In genomic region chr7:34720289-34720688, GRCh38 we compare ENCODE assay signal across 22 cellular contexts.
"Had no signal": no experiment of that assay in that cellular context is flagged by ENCODE, and none has a peak within 500 bp of the region (broad histone marks: within the 10 kb centered on the region; RNA-seq: fewer than 3 reads in every experiment).

No MANE protein-coding gene starts in this region.

- H3K4me1 Mint-ChIP-seq: mesothelial cell of epicardium had no signal

- H3K4me3 Mint-ChIP-seq: mesothelial cell of epicardium; naive thymus-derived CD8-positive, alpha-beta T cell had no signal

- H3K36me3 ChIP-seq: esophagus squamous epithelium, gastrocnemius medialis, heart right ventricle, left lung, lower lobe of right lung had no signal

- H3K4me1 ChIP-seq: gastrocnemius medialis, left lung, lower lobe of right lung had no signal

- H3K27me3 ChIP-seq: esophagus squamous epithelium, gastrocnemius medialis, heart right ventricle, left lung had no signal

- H3K27me3 Mint-ChIP-seq: naive B cell had no signal

- H3K9me3 Mint-ChIP-seq: mesothelial cell of epicardium had no signal

- DNase-seq: dermis blood vessel endothelial cell; dorsolateral prefrontal cortex; effector CD4-positive, alpha-beta T cell; effector memory CD4-positive, alpha-beta T cell; esophagus squamous epithelium; foreskin fibroblast; foreskin melanocyte; gastrocnemius medialis; glutamatergic neuron; head of caudate nucleus; heart right ventricle; hippocampal formation; left cardiac atrium; left lung; left ventricle myocardium superior; lower lobe of right lung; mesenchymal stem cell; mucosa of descending colon; naive B cell; naive thymus-derived CD8-positive, alpha-beta T cell had no signal

- H3K9me3 ChIP-seq: esophagus squamous epithelium, gastrocnemius medialis, heart right ventricle, left lung, lower lobe of right lung, mucosa of descending colon had no signal

- H3K36me3 Mint-ChIP-seq: mesothelial cell of epicardium; naive B cell; naive thymus-derived CD8-positive, alpha-beta T cell had no signal

- ATAC-seq: gastrocnemius medialis; heart right ventricle; left cardiac atrium; left lung; left ventricle myocardium superior; lower lobe of right lung; mucosa of descending colon; naive thymus-derived CD8-positive, alpha-beta T cell had no signal

- H3K27ac ChIP-seq: coronary artery, dorsolateral prefrontal cortex, esophagus squamous epithelium, gastrocnemius medialis, heart right ventricle, left lung, lower lobe of right lung had no signal

- H3K27ac Mint-ChIP-seq: mesothelial cell of epicardium; naive B cell; naive thymus-derived CD8-positive, alpha-beta T cell had no signal

- H3K4me3 ChIP-seq: coronary artery, dorsolateral prefrontal cortex, esophagus squamous epithelium, gastrocnemius medialis, heart right ventricle, left lung, lower lobe of right lung, mucosa of descending colon had no signal
